Comparison of ENCODE assay signal across 1 cellular context in the genomic region with DNA sequence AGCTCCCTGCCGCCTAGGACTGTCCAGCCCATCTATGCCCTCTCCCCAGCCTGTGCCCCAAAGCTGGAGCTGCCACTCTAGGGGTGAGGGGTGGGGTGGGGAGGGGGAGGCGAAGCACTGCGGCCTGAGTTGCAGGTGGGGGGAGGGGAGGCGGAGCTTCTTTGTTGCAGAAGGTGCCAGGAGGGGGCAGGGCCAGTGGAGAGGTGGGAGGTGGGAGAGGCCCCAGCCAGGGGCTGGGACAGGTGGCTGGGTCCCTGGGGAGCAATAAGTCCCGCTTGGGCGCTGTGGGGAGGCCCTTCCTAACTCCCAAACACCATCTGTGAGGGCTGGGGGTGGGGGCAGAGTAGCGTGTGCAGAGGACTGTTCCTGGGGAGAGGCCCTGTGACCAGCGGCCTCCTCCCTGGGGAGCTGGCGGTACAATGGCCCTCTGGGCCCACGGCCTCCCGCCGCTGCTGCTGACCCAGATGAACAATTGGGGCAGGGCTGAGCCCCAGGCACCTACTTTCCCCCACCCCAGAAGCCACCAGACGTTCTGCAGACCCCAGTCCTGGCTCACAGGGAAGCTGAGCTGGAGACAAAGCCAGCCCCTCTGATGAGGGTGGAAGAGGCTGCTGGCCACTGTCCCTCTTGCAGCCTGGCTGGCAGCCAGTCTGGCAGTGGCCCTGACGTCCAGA.
TF ChIP-seq lines count a peak whose summit lies in the region.

No MANE protein-coding gene starts in this region.

TF ChIP-seq in HEK293, 187 proteins besides CTCF, POLR2A, EP300 and RAD21 (continued from another document and continues in another):
- TF ChIP-seq, protein P1, sequence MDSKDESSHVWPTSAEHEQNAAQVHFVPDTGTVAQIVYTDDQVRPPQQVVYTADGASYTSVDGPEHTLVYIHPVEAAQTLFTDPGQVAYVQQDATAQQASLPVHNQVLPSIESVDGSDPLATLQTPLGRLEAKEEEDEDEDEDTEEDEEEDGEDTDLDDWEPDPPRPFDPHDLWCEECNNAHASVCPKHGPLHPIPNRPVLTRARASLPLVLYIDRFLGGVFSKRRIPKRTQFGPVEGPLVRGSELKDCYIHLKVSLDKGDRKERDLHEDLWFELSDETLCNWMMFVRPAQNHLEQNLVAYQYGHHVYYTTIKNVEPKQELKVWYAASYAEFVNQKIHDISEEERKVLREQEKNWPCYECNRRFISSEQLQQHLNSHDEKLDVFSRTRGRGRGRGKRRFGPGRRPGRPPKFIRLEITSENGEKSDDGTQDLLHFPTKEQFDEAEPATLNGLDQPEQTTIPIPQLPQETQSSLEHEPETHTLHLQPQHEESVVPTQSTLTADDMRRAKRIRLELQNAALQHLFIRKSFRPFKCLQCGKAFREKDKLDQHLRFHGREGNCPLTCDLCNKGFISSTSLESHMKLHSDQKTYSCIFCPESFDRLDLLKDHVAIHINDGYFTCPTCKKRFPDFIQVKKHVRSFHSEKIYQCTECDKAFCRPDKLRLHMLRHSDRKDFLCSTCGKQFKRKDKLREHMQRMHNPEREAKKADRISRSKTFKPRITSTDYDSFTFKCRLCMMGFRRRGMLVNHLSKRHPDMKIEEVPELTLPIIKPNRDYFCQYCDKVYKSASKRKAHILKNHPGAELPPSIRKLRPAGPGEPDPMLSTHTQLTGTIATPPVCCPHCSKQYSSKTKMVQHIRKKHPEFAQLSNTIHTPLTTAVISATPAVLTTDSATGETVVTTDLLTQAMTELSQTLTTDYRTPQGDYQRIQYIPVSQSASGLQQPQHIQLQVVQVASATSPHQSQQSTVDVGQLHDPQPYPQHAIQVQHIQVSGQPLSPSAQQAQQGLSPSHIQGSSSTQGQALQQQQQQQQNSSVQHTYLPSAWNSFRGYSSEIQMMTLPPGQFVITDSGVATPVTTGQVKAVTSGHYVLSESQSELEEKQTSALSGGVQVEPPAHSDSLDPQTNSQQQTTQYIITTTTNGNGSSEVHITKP (tag by site-specific recombination; IDR thresholded peaks at IDR 0.05) = no peak; the same call in 1 of the 2 replicates
- TF ChIP-seq HOXA7 (CRISPR knock-in tag; IDR thresholded peaks at IDR 0.05; ENCODE audit: borderline replicate concordance) (no peak), ZNF610 (tag by site-specific recombination; IDR thresholded peaks at IDR 0.05; ENCODE audit: borderline replicate concordance) (no peak), IKZF3 (tag by site-specific recombination; IDR thresholded peaks at IDR 0.05) (peak; percentile 95), ZNF133 (tag by site-specific recombination; IDR thresholded peaks at IDR 0.05) (no peak), ZNF561 (tag by site-specific recombination; IDR thresholded peaks at IDR 0.05; ENCODE audit: borderline replicate concordance) (no peak), SETDB1 (IDR thresholded peaks at IDR 0.05; ENCODE audit: insufficient read length, low read length) (no peak), ZNF596 (tag by site-specific recombination; IDR thresholded peaks at IDR 0.05) (no peak; the same call in 1 of the 2 replicates), ZNF670 (tag by site-specific recombination; IDR thresholded peaks at IDR 0.05; ENCODE audit: low read depth) (no peak), SALL2 (tag by site-specific recombination; IDR thresholded peaks at IDR 0.05; ENCODE audit: borderline replicate concordance) (no peak), ZNF677 (tag by site-specific recombination; IDR thresholded peaks at IDR 0.05) (no peak), KLF1 (tag by site-specific recombination; IDR thresholded peaks at IDR 0.05) (peak; percentile 93), ZNF202 (tag by site-specific recombination; IDR thresholded peaks at IDR 0.05; ENCODE audit: borderline replicate concordance) (no peak), ZNF211 (tag by site-specific recombination; IDR thresholded peaks at IDR 0.05; ENCODE audit: low read depth) (no peak), ZNF785 (tag by site-specific recombination; IDR thresholded peaks at IDR 0.05) (no peak), ZNF174 (tag by site-specific recombination; IDR thresholded peaks at IDR 0.05) (no peak), ZNF341 (tag by site-specific recombination; IDR thresholded peaks at IDR 0.05; ENCODE audit: low read depth) (peak; percentile 73), ZNF549 (tag by site-specific recombination; IDR thresholded peaks at IDR 0.05) (no peak), ZNF404 (tag by site-specific recombination; IDR thresholded peaks at IDR 0.05) (no peak), ZNF624 (tag by site-specific recombination; IDR thresholded peaks at IDR 0.05) (no peak), ZNF664 (tag by site-specific recombination; IDR thresholded peaks at IDR 0.05) (no peak), ZNF48 (tag by site-specific recombination; IDR thresholded peaks at IDR 0.05) (no peak), GLIS2 (tag by site-specific recombination; IDR thresholded peaks at IDR 0.05) (peak; percentile 83), ZNF391 (tag by site-specific recombination; IDR thresholded peaks at IDR 0.05; ENCODE audit: borderline replicate concordance, low read depth) (peak; percentile 23; the same call in 1 of the 2 replicates), ZNF776 (tag by site-specific recombination; IDR thresholded peaks at IDR 0.05; ENCODE audit: borderline replicate concordance) (no peak), ZNF510 (tag by site-specific recombination; IDR thresholded peaks at IDR 0.05; ENCODE audit: insufficient replicate concordance) (no peak), MZF1 (tag by site-specific recombination; IDR thresholded peaks at IDR 0.05; ENCODE audit: borderline replicate concordance) (0 out of 2 replicates have a peak, but pooled peaks have one; percentile 20), KLF8 (tag by site-specific recombination; IDR thresholded peaks at IDR 0.05) (peak; percentile 50), ZNF529 (tag by site-specific recombination; IDR thresholded peaks at IDR 0.05; ENCODE audit: insufficient replicate concordance) (no peak), BCL11B (tag by site-specific recombination; IDR thresholded peaks at IDR 0.05; ENCODE audit: low read depth) (peak; percentile 89; the same call in 1 of the 2 replicates), ZNF791 (tag by site-specific recombination; IDR thresholded peaks at IDR 0.05) (no peak), ZSCAN30 (tag by site-specific recombination; IDR thresholded peaks at IDR 0.05) (peak; percentile 99), ZNF555 (tag by site-specific recombination; conservative IDR thresholded peaks at IDR 0.05) (no peak), ZNF19 (tag by site-specific recombination; IDR thresholded peaks at IDR 0.05; ENCODE audit: low read depth) (no peak), ZSCAN16 (tag by site-specific recombination; IDR thresholded peaks at IDR 0.05) (no peak)
- TF ChIP-seq, protein P2, sequence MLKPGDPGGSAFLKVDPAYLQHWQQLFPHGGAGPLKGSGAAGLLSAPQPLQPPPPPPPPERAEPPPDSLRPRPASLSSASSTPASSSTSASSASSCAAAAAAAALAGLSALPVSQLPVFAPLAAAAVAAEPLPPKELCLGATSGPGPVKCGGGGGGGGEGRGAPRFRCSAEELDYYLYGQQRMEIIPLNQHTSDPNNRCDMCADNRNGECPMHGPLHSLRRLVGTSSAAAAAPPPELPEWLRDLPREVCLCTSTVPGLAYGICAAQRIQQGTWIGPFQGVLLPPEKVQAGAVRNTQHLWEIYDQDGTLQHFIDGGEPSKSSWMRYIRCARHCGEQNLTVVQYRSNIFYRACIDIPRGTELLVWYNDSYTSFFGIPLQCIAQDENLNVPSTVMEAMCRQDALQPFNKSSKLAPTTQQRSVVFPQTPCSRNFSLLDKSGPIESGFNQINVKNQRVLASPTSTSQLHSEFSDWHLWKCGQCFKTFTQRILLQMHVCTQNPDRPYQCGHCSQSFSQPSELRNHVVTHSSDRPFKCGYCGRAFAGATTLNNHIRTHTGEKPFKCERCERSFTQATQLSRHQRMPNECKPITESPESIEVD (tag by site-specific recombination; IDR thresholded peaks at IDR 0.05) = no peak
- TF ChIP-seq, protein P3, sequence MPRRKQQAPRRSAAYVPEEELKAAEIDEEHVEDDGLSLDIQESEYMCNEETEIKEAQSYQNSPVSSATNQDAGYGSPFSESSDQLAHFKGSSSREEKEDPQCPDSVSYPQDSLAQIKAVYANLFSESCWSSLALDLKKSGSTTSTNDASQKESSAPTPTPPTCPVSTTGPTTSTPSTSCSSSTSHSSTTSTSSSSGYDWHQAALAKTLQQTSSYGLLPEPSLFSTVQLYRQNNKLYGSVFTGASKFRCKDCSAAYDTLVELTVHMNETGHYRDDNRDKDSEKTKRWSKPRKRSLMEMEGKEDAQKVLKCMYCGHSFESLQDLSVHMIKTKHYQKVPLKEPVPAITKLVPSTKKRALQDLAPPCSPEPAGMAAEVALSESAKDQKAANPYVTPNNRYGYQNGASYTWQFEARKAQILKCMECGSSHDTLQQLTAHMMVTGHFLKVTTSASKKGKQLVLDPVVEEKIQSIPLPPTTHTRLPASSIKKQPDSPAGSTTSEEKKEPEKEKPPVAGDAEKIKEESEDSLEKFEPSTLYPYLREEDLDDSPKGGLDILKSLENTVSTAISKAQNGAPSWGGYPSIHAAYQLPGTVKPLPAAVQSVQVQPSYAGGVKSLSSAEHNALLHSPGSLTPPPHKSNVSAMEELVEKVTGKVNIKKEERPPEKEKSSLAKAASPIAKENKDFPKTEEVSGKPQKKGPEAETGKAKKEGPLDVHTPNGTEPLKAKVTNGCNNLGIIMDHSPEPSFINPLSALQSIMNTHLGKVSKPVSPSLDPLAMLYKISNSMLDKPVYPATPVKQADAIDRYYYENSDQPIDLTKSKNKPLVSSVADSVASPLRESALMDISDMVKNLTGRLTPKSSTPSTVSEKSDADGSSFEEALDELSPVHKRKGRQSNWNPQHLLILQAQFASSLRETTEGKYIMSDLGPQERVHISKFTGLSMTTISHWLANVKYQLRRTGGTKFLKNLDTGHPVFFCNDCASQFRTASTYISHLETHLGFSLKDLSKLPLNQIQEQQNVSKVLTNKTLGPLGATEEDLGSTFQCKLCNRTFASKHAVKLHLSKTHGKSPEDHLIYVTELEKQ (tag by site-specific recombination; IDR thresholded peaks at IDR 0.05; ENCODE audit: borderline replicate concordance) = peak; percentile 61; the same call in 1 of the 2 replicates
- TF ChIP-seq, protein P4, sequence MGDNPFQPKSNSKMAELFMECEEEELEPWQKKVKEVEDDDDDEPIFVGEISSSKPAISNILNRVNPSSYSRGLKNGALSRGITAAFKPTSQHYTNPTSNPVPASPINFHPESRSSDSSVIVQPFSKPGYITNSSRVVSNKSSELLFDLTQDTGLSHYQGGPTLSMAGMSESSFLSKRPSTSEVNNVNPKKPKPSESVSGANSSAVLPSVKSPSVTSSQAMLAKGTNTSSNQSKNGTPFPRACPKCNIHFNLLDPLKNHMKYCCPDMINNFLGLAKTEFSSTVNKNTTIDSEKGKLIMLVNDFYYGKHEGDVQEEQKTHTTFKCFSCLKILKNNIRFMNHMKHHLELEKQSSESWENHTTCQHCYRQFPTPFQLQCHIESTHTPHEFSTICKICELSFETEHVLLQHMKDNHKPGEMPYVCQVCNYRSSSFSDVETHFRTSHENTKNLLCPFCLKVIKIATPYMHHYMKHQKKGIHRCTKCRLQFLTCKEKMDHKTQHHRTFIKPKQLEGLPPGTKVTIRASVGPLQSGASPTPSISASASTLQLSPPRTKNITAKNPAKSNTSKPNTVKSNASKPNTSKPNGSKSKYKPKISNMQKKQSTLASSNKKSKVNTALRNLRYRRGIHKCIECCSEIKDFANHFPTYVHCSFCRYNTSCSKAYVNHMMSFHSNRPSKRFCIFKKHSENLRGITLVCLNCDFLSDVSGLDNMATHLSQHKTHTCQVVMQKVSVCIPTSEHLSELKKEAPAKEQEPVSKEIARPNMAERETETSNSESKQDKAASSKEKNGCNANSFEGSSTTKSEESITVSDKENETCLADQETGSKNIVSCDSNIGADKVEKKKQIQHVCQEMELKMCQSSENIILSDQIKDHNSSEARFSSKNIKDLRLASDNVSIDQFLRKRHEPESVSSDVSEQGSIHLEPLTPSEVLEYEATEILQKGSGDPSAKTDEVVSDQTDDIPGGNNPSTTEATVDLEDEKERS (tag by site-specific recombination; IDR thresholded peaks at IDR 0.05) = no peak
- TF ChIP-seq, protein P5, sequence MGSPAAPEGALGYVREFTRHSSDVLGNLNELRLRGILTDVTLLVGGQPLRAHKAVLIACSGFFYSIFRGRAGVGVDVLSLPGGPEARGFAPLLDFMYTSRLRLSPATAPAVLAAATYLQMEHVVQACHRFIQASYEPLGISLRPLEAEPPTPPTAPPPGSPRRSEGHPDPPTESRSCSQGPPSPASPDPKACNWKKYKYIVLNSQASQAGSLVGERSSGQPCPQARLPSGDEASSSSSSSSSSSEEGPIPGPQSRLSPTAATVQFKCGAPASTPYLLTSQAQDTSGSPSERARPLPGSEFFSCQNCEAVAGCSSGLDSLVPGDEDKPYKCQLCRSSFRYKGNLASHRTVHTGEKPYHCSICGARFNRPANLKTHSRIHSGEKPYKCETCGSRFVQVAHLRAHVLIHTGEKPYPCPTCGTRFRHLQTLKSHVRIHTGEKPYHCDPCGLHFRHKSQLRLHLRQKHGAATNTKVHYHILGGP (tag by site-specific recombination; IDR thresholded peaks at IDR 0.05) = no peak
- TF ChIP-seq, protein P6, sequence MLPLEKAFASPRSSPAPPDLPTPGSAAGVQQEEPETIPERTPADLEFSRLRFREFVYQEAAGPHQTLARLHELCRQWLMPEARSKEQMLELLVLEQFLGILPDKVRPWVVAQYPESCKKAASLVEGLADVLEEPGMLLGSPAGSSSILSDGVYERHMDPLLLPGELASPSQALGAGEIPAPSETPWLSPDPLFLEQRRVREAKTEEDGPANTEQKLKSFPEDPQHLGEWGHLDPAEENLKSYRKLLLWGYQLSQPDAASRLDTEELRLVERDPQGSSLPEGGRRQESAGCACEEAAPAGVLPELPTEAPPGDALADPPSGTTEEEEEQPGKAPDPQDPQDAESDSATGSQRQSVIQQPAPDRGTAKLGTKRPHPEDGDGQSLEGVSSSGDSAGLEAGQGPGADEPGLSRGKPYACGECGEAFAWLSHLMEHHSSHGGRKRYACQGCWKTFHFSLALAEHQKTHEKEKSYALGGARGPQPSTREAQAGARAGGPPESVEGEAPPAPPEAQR (tag by site-specific recombination; IDR thresholded peaks at IDR 0.05) = no peak
- TF ChIP-seq, protein P7, sequence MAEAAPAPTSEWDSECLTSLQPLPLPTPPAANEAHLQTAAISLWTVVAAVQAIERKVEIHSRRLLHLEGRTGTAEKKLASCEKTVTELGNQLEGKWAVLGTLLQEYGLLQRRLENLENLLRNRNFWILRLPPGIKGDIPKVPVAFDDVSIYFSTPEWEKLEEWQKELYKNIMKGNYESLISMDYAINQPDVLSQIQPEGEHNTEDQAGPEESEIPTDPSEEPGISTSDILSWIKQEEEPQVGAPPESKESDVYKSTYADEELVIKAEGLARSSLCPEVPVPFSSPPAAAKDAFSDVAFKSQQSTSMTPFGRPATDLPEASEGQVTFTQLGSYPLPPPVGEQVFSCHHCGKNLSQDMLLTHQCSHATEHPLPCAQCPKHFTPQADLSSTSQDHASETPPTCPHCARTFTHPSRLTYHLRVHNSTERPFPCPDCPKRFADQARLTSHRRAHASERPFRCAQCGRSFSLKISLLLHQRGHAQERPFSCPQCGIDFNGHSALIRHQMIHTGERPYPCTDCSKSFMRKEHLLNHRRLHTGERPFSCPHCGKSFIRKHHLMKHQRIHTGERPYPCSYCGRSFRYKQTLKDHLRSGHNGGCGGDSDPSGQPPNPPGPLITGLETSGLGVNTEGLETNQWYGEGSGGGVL (tag by site-specific recombination; IDR thresholded peaks at IDR 0.05) = peak; percentile 91
- TF ChIP-seq, protein P8, sequence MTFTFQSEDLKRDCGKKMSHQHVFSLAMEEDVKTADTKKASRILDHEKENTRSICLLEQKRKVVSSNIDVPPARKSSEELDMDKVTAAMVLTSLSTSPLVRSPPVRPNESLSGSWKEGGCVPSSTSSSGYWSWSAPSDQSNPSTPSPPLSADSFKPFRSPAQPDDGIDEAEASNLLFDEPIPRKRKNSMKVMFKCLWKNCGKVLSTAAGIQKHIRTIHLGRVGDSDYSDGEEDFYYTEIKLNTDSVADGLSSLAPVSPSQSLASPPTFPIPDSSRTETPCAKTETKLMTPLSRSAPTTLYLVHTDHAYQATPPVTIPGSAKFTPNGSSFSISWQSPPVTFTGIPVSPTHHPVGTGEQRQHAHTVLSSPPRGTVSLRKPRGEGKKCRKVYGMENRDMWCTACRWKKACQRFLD (tag by site-specific recombination; IDR thresholded peaks at IDR 0.05) = no peak
